ENCODE assay signal across 14 cellular contexts in genomic region chr6:122770835-122771601, GRCh38. TPM values are rescaled to one million over a fixed set of nuclear protein-coding genes. Genes with fewer than 3 reads are reported as not detected.
A peak's percentile ranks its signal among the peaks of the same experiment; 100 is the strongest.
DNase-seq lines count a peak whose midpoint lies in the region; ATAC-seq and TF ChIP-seq lines count a peak whose summit lies in the region.
"Had no signal": no experiment of that assay in that cellular context is flagged by ENCODE, and none has a peak within 500 bp of the region (broad histone marks: within the 10 kb centered on the region; RNA-seq: fewer than 3 reads in every experiment).

No MANE protein-coding gene starts in this region.

- H2AFZ ChIP-seq in H9 (ENCODE audit: low read length), result no peak overlapping the region

- H3K79me2 ChIP-seq in H9 (ENCODE audit: insufficient read depth, low read length), result no peaks in the 10 kb centered on the region

- H3K36me3 ChIP-seq in endocrine pancreas (ENCODE audit: control insufficient read depth, insufficient read depth, low read length), result no peaks in the 10 kb centered on the region
- no peaks in the 10 kb centered on the region for H3K36me3 ChIP-seq in neutrophil
- H3K36me3 ChIP-seq: sigmoid colon, SJSA1, upper lobe of left lung had no signal

- no peaks in the 10 kb centered on the region for H3K36me3 Mint-ChIP-seq in H9 (ENCODE audit: insufficient read depth in 1 of 3, low read depth in 3 of 3)
- H3K36me3 Mint-ChIP-seq: activated naive CD4-positive, alpha-beta T cell treated with anti-CD3 and anti-CD28 coated beads, Interleukin-2, amount 50 U/mL, for 24 hours had no signal

- H3K27ac ChIP-seq in H9 (ENCODE audit: insufficient read length, low read depth, low read length) (no peak overlapping the region), neutrophil (peak overlapping the region; percentile 73)
- H3K27ac ChIP-seq: sigmoid colon, SJSA1 had no signal

- H3K9ac ChIP-seq in H9 (ENCODE audit: extremely low read depth, insufficient read length, low read length) (no peak overlapping the region), endocrine pancreas (ENCODE audit: control insufficient read depth, insufficient read depth, low read length) (no peak overlapping the region)

- no peak overlapping the region for H2BK15ac ChIP-seq in H9 (ENCODE audit: low read depth, low read length)

- TF ChIP-seq CTCF in H9 (conservative IDR thresholded peaks at IDR 0.05) (peak; percentile 51), neutrophil (IDR thresholded peaks at IDR 0.05) (no peak)

- ATAC-seq in HG03108 (IDR thresholded peaks at IDR 0.05; ENCODE audit: unreplicated experiment), result no peak

- H4K91ac ChIP-seq in H9 (ENCODE audit: insufficient read length, low read depth, low read length), result no peak overlapping the region

- H3K23ac ChIP-seq in H9 (ENCODE audit: insufficient read length, low read depth, low read length), result no peak overlapping the region

- H2BK12ac ChIP-seq in H9 (ENCODE audit: insufficient read length, low read depth, low read length), result no peak overlapping the region

- H3K4me3 ChIP-seq in endocrine pancreas (ENCODE audit: control insufficient read depth, insufficient read depth, low read length) (peak overlapping the region; percentile 48), neutrophil (ENCODE audit: low read depth in 1 of 2, low read length in 1 of 2) (peak overlapping the region; percentile 4 to 22)
- H3K4me3 ChIP-seq: lung, sigmoid colon, SJSA1, upper lobe of left lung had no signal

- no peak overlapping the region for H3K56ac ChIP-seq in H9 (ENCODE audit: insufficient read length, low read depth, low read length)

- no peak overlapping the region for H3K4ac ChIP-seq in H9 (ENCODE audit: low read depth, low read length)

- H3T11ph ChIP-seq in H9 (ENCODE audit: low read length), result no peak overlapping the region

- no peaks in the 10 kb centered on the region for H3K27me3 Mint-ChIP-seq in H9 (ENCODE audit: low read depth)

- H3K4me2 ChIP-seq in H9 (ENCODE audit: insufficient read depth, insufficient read length, low read length), result no peak overlapping the region

- no peak overlapping the region for H4K5ac ChIP-seq in H9 (ENCODE audit: insufficient read length, low read depth, low read length)

- no peak overlapping the region for H3K27ac Mint-ChIP-seq in H9
- H3K27ac Mint-ChIP-seq: activated naive CD4-positive, alpha-beta T cell treated with anti-CD3 and anti-CD28 coated beads, Interleukin-2, amount 50 U/mL, for 24 hours had no signal

- H3K4me1 ChIP-seq in H9 (ENCODE audit: insufficient read depth, low read length), result no peaks in the 10 kb centered on the region
- H3K4me1 ChIP-seq in endocrine pancreas (ENCODE audit: control insufficient read depth, insufficient read depth, low read length), result peaks cover 16% of the 10 kb centered on the region
- H3K4me1 ChIP-seq in neutrophil (ENCODE audit: control insufficient read depth in 1 of 2, insufficient read depth in 1 of 2, low read depth in 1 of 2, low read length in 1 of 2), result peaks cover 34 to 36% of the 10 kb centered on the region in 2 experiments
- H3K4me1 ChIP-seq: sigmoid colon, SJSA1 had no signal

- H4K8ac ChIP-seq in H9 (replicated peaks; ENCODE audit: insufficient read length, low read depth, low read length), result no peak overlapping the region

- no peaks in the 10 kb centered on the region for H3K23me2 ChIP-seq in H9 (ENCODE audit: insufficient read length, low read depth, low read length, poor library complexity, severe bottlenecking)

- H3K18ac ChIP-seq in H9 (ENCODE audit: insufficient read length, low read depth, low read length), result no peak overlapping the region

- H4K20me1 ChIP-seq in H9 (ENCODE audit: control insufficient read depth, insufficient read depth, insufficient read length), result no peaks in the 10 kb centered on the region

- H3K27me3 ChIP-seq in H9 (ENCODE audit: insufficient read depth, low read length) (no peaks in the 10 kb centered on the region), endocrine pancreas (ENCODE audit: control insufficient read depth, insufficient read depth, low read length) (no peaks in the 10 kb centered on the region), neutrophil (peaks cover 7% of the 10 kb centered on the region)
- H3K27me3 ChIP-seq: sigmoid colon, SJSA1, upper lobe of left lung had no signal

- no peaks in the 10 kb centered on the region for H3K79me1 ChIP-seq in H9 (ENCODE audit: insufficient read depth, low read depth, low read length, poor library complexity, severe bottlenecking)

- 0 out of 4 replicates have a peak, but pooled peaks cover 0 to 2% of the 10 kb centered on the region in 2 experiments for H3K4me1 Mint-ChIP-seq in H9
- H3K4me1 Mint-ChIP-seq: activated naive CD4-positive, alpha-beta T cell treated with anti-CD3 and anti-CD28 coated beads, Interleukin-2, amount 50 U/mL, for 24 hours had no signal

- H2BK20ac ChIP-seq in H9 (ENCODE audit: low read depth, low read length, poor library complexity, severe bottlenecking), result no peak overlapping the region

- no peak overlapping the region for H3K14ac ChIP-seq in H9 (ENCODE audit: insufficient read depth, low read length)

- no CpG with 5 or more reads among the region's 1 CpG for WGBS in H9 (ENCODE audit: extremely low coverage, insufficient read length, low lambda C conversion rate)

- H2BK5ac ChIP-seq in H9 (ENCODE audit: insufficient read length, low read length), result no peak overlapping the region

- no peak for DNase-seq in H9
- peak; percentile 69 for DNase-seq in NCI-H1694 treated with DMSO at 0.1 percent for 48 hours (lab: John Stamatoyannopoulos, UW)
- no peak for DNase-seq in activated CD4-positive, alpha-beta T cell treated with anti-CD3 and anti-CD28 coated beads for 48 hours
- DNase-seq in GDM1 (lab: John Stamatoyannopoulos, UW), result no peak
- DNase-seq: DMS79 treated with DMSO at 0.1 percent for 48 hours, NCI-H1930, sigmoid colon, upper lobe of left lung had no signal

- H2BK120ac ChIP-seq in H9 (ENCODE audit: low read depth, low read length, poor library complexity, severe bottlenecking), result no peak overlapping the region

- no peak overlapping the region for H3K4me3 Mint-ChIP-seq in H9
- H3K4me3 Mint-ChIP-seq: activated naive CD4-positive, alpha-beta T cell treated with anti-CD3 and anti-CD28 coated beads, Interleukin-2, amount 50 U/mL, for 24 hours had no signal

- H3K9me3 ChIP-seq in H9 (ENCODE audit: control insufficient read depth, low read depth, low read length) (no peaks in the 10 kb centered on the region), endocrine pancreas (ENCODE audit: control insufficient read depth, low read length) (no peaks in the 10 kb centered on the region), neutrophil (no peaks in the 10 kb centered on the region)
- H3K9me3 ChIP-seq: sigmoid colon, SJSA1, upper lobe of left lung had no signal

- no peak overlapping the region for H2AK5ac ChIP-seq in H9 (ENCODE audit: insufficient read length, low read length)

- no peaks in the 10 kb centered on the region for H3K9me3 Mint-ChIP-seq in H9

RNA-seq across cellular contexts. Expression of gene FABP7, which starts 8.5 kb away (rescaled TPM):
- 3.3 and 3.9 TPM in 2 replicates for total RNA-seq in H9 (2021)
- total RNA-seq: sigmoid colon, SJSA1, upper lobe of left lung had no signal

RNA-seq across cellular contexts. Expression of gene SMPDL3A, which starts 18.0 kb away (rescaled TPM):
- 0.59 and 0.68 TPM in 2 replicates for total RNA-seq in H9 (2021)
